Comparison of ENCODE assay signal across 1 cellular context in the genomic region with DNA sequence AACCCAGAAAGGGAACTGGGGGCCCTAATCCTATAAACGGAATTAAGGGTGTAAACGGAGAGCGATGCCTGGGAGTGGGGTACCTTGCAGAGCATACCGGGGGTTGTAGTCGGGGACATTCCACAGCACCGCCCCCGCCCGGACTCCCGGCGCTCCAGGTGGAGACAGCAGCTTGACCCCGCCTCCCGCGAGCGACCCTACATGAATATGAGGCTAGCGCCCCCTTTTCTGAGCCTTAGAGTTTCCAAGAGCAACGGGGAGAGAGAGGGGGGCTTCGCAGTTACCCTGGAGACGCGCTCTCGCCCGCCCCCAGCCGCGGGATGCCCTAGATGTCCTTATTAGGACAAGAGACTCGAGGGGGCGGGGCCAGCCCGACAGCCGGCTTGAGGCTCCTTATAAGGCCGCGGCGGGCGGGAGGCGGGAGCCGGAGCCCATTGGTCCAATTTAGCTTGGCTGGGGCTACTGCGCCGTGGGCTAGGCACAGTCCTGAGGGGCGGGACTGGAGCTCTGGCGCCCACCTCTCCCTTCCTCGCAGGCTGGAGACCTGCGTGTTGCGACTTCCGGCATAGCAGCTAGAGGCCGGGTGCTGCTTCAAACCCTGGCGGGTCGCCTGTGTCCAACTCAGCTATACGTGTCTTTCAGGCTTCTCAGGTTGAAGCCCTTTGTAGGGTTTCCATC.
TF ChIP-seq lines count a peak whose summit lies in the region.

No MANE protein-coding gene starts in this region.

TF ChIP-seq in IMR-90, 13 proteins besides CTCF, POLR2A, EP300 and RAD21:
- peak; percentile 39; the same call in 1 of the 2 replicates for TF ChIP-seq MXI1 (IDR thresholded peaks at IDR 0.05; ENCODE audit: borderline replicate concordance, low read depth, low read length)
- TF ChIP-seq, protein P1, sequence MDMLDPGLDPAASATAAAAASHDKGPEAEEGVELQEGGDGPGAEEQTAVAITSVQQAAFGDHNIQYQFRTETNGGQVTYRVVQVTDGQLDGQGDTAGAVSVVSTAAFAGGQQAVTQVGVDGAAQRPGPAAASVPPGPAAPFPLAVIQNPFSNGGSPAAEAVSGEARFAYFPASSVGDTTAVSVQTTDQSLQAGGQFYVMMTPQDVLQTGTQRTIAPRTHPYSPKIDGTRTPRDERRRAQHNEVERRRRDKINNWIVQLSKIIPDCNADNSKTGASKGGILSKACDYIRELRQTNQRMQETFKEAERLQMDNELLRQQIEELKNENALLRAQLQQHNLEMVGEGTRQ (IDR thresholded peaks at IDR 0.05; ENCODE audit: low read depth, low read length), result no peak
- peak; percentile 65; the same call in 1 of the 2 replicates for TF ChIP-seq MAZ (IDR thresholded peaks at IDR 0.05; ENCODE audit: borderline replicate concordance, low read depth, low read length)
- TF ChIP-seq CEBPB (IDR thresholded peaks at IDR 0.05; ENCODE audit: low read depth, low read length), result no peak
